8 cellular contexts compared by ENCODE assay signal in the genomic region with DNA sequence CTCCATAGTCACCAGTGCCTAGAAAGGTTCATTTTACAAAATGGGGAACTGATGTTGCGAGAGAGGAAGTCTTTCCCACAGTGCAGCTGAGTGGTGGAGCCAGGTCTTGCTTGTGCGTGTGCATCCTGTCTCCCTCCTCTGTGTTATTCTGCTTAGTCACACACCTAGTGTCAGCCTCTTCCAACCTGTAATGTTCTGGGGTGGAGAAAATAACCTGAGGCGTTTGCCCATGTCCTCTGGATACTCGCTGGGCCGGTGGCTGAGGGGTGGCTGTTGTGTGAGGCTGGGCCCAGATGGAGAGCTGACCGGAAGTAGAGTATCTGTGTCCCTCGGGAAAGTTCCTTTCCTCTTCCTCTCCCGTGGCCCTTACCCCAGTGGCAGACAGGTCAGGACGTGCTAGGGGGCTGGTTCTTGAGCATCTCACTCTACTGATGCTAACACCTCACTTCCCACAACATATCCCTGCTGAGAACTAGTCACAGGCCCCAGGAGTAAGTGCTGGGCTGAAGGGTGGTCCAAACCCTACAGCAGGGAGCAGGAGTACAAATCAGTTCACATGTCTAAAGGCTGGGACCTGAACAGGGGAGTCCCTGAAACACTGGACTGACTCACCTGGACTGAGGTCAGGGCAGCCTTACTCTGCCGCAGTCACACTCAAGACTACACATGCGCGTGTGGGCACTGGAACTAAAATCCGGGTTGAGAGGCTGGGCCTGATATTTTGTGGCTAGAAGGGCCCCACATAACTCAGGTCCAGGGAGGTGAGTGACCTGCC. TPM values are rescaled to one million over a fixed set of nuclear protein-coding genes. Genes with fewer than 3 reads are reported as not detected.
DNase-seq lines count a peak whose midpoint lies in the region; ATAC-seq, FAIRE-seq and TF ChIP-seq lines count a peak whose summit lies in the region.

No MANE protein-coding gene starts in this region.

- H3K36me3 Mint-ChIP-seq in naive thymus-derived CD4-positive, alpha-beta T cell = peaks cover 12 to 33% (median 17%) of the 10 kb centered on the region in 5 donors
- H3K36me3 Mint-ChIP-seq in Calu3 (ENCODE audit: insufficient read depth, unreplicated experiment) = peaks cover 33% of the 10 kb centered on the region

- intact Hi-C loops in GM12878 (cut with micrococcal nuclease; ENCODE audit: unreplicated experiment) = no loop called here
- intact Hi-C loops in naive thymus-derived CD4-positive, alpha-beta T cell (cut with micrococcal nuclease) = loop anchor here (1.0 kb wide), 1 partner anchor 22 kb away; the partner anchor contains the start of gene COPS7A (in 2 of the 2)
- intact Hi-C loops in Calu3 (cut with micrococcal nuclease; ENCODE audit: unreplicated experiment) = no loop called here

- H2AFZ ChIP-seq in DND-41 (ENCODE audit: low read depth, low read length) (no peak overlapping the region), GM12878 (ENCODE audit: control insufficient read depth, low read depth, low read length) (peak overlapping the region; percentile 67)

- H3K9me3 Mint-ChIP-seq in naive thymus-derived CD4-positive, alpha-beta T cell = no peaks in the 10 kb centered on the region
- no peaks in the 10 kb centered on the region for H3K9me3 Mint-ChIP-seq in Calu3 (ENCODE audit: low read depth, unreplicated experiment)

- TF ChIP-seq CTCF in DND-41 (IDR thresholded peaks at IDR 0.05; ENCODE audit: borderline replicate concordance, extremely low read depth, low read length, poor library complexity, severe bottlenecking) (no peak), GM12878 (IDR thresholded peaks at IDR 0.05 in 2 of 3, conservative IDR thresholded peaks at IDR 0.05 in 1 of 3; ENCODE audit: control insufficient read depth in 2 of 3, extremely low read depth in 1 of 3, insufficient read depth in 1 of 3, low read depth in 3 of 3, low read length in 3 of 3) (no peak), Calu3 (IDR thresholded peaks at IDR 0.05; ENCODE audit: unreplicated experiment) (no peak)

- DNase-seq in DND-41 (no peak), MV-4-11 (lab: John Stamatoyannopoulos, UW) (peak; percentile 89), GM12878 (ENCODE audit: low read depth, low spot score) (no peak), NCI-H1436 treated with DMSO at 0.1 percent for 48 hours (lab: John Stamatoyannopoulos, UW) (no peak), Calu3 (no peak)
- peak in 7 of 9 donors; percentile 29 to 59 (median 49) for DNase-seq in naive thymus-derived CD4-positive, alpha-beta T cell
- DNase-seq in activated CD8-positive, alpha-beta memory T cell treated with anti-CD3 and anti-CD28 coated beads, Interleukin-2, amount 50 U/mL, for 4 hours = no peak

- peaks cover 13 to 31% (median 21%) of the 10 kb centered on the region in 7 donors for H3K4me1 Mint-ChIP-seq in naive thymus-derived CD4-positive, alpha-beta T cell
- no peaks in the 10 kb centered on the region for H3K4me1 Mint-ChIP-seq in Calu3 (ENCODE audit: low read depth, unreplicated experiment)

- H3K79me2 ChIP-seq in DND-41 (ENCODE audit: insufficient read depth, low read length) (peaks cover 6% of the 10 kb centered on the region; the same call in 1 of the 2 replicates), GM12878 (ENCODE audit: control insufficient read depth, insufficient read depth, low read length) (no peaks in the 10 kb centered on the region; the same call in 1 of the 2 replicates)

- no peaks in the 10 kb centered on the region for H3K27me3 Mint-ChIP-seq in naive thymus-derived CD4-positive, alpha-beta T cell
- H3K27me3 Mint-ChIP-seq in Calu3 (ENCODE audit: unreplicated experiment) = no peaks in the 10 kb centered on the region

- peak; percentile 59 for ATAC-seq in DND-41 (ENCODE audit: insufficient read depth, low read depth)
- peak; percentile 82 for ATAC-seq in GM12878
- ATAC-seq in naive thymus-derived CD4-positive, alpha-beta T cell = peak; percentile 94
- no peak for ATAC-seq in GM18519 (IDR thresholded peaks at IDR 0.05; ENCODE audit: low FRiP score, unreplicated experiment)

- peak; percentile 13 for FAIRE-seq in GM12878 (lab: Jason Lieb, UNC)

- H3K4me2 ChIP-seq in DND-41 (ENCODE audit: insufficient read depth, low read length) (no peak overlapping the region), GM12878 (ENCODE audit: control insufficient read depth, insufficient read depth) (peak overlapping the region; percentile 44)

- POLR2A ChIA-PET in GM12878 (lab: Charles Lee) = interaction anchor here (0.6 kb wide), 3 partner anchors 21 to 169 kb away, joined by 3 to 6 read pairs (median 4); partner anchors contain the start of gene ENO2
- POLR2A ChIA-PET in naive thymus-derived CD4-positive, alpha-beta T cell (lab: Charles Lee) = interaction anchor here (1.2 to 2.5 kb wide), 3 partner anchors 14 to 43 kb away, joined by 3 to 10 read pairs (median 6); partner anchors contain the start of genes CD4 and COPS7A

- peak overlapping the region; percentile 76 to 96 (median 89) for H3K27ac Mint-ChIP-seq in naive thymus-derived CD4-positive, alpha-beta T cell
- no peak overlapping the region for H3K27ac Mint-ChIP-seq in Calu3 (ENCODE audit: unreplicated experiment)

- WGBS in GM12878 (ENCODE audit: insufficient coverage, insufficient replicate concordance, low lambda C conversion rate, missing lambda C conversion rate) = 47% methylated on average over 13 of the region's 13 CpGs

- no peak for TF ChIP-seq RAD21 in GM12878 (IDR thresholded peaks at IDR 0.05; ENCODE audit: insufficient read depth, low read depth, low read length)

- BruUV-seq in GM12878 (replicated peaks; lab: Mats Ljungman, UMichigan) = no TSS peak
- BruUV-seq in Calu3 (replicated peaks; lab: Mats Ljungman, UMichigan) = no TSS peak

- in situ Hi-C loops in GM12878 (cut with MboI) = no loop called here

- H3K9me3 ChIP-seq in DND-41 (ENCODE audit: insufficient read depth, low read length, severe bottlenecking) (no peaks in the 10 kb centered on the region), GM12878 (replicated peaks; ENCODE audit: control insufficient read depth, insufficient read depth, low read length) (peaks cover 5% of the 10 kb centered on the region)
- H3K9me3 ChIP-seq in naive thymus-derived CD4-positive, alpha-beta T cell (ENCODE audit: control insufficient read depth in 2 of 3, low read length in 3 of 3) = no peaks in the 10 kb centered on the region

- H3K27me3 ChIP-seq in DND-41 (ENCODE audit: insufficient read depth, low read length, poor library complexity) = no peaks in the 10 kb centered on the region
- H3K27me3 ChIP-seq in GM12878 (replicated peaks in 1 of 2; ENCODE audit: control insufficient read depth in 2 of 2, insufficient read depth in 2 of 2, low read length in 1 of 2) = no peaks in the 10 kb centered on the region
- H3K27me3 ChIP-seq in naive thymus-derived CD4-positive, alpha-beta T cell (ENCODE audit: control insufficient read depth in 2 of 2, insufficient read depth in 2 of 2, low read length in 2 of 2) = no peaks in the 10 kb centered on the region

- SMC1A ChIA-PET in GM12878 (lab: Charles Lee; ENCODE audit: uncharacterized antibody, unreplicated experiment) = interaction anchor here (1.3 kb wide), 1 partner anchor 9 kb away, joined by 3 read pairs; no protein-coding TSS in a partner anchor

- CTCF ChIA-PET in GM12878 (lab: Yijun Ruan, JAX) (interaction anchor here (0.7 to 0.8 kb wide), 4 partner anchors 8 to 79 kb away, joined by 3 to 4 read pairs (median 3); partner anchors contain the start of gene MLF2), Calu3 (lab: Charles Lee) (no interaction called here)
- CTCF ChIA-PET in naive thymus-derived CD4-positive, alpha-beta T cell (lab: Charles Lee) = interaction anchor here (0.6 to 2.1 kb wide), 2 partner anchors 7 to 13 kb away, joined by 4 to 6 read pairs; partner anchors contain the start of gene MLF2

- H3K9ac ChIP-seq in DND-41 (ENCODE audit: low read depth, low read length) = 0 out of 2 replicates have a peak overlapping the region, but pooled peaks have one; percentile 15
- peak overlapping the region; percentile 58 for H3K9ac ChIP-seq in GM12878 (ENCODE audit: control insufficient read depth, insufficient read depth, low read length)

- H3K4me1 ChIP-seq in DND-41 (ENCODE audit: insufficient read depth, low read length) (0 out of 2 replicates have a peak, but pooled peaks cover 2% of the 10 kb centered on the region), GM12878 (ENCODE audit: control insufficient read depth, insufficient read depth, low read length) (peaks cover 13% of the 10 kb centered on the region)
- H3K4me1 ChIP-seq in naive thymus-derived CD4-positive, alpha-beta T cell (ENCODE audit: control insufficient read depth in 2 of 2, insufficient read depth in 2 of 2, low read length in 2 of 2) = peaks cover 0 to 13% of the 10 kb centered on the region in 2 donors

- H3K27ac ChIP-seq in DND-41 (ENCODE audit: low read length) (no peak overlapping the region), GM12878 (ENCODE audit: control insufficient read depth, insufficient read depth) (peak overlapping the region; percentile 76)
- H3K27ac ChIP-seq in naive thymus-derived CD4-positive, alpha-beta T cell (ENCODE audit: low read depth, low read length) = peak overlapping the region; percentile 56

- TF ChIP-seq EP300 in GM12878 (IDR thresholded peaks at IDR 0.05; ENCODE audit: borderline replicate concordance in 1 of 2, control insufficient read depth in 1 of 2, low read depth in 2 of 2, low read length in 2 of 2) = no peak

- H3K36me3 ChIP-seq in DND-41 (ENCODE audit: insufficient read depth, low read length) = peaks cover 51% of the 10 kb centered on the region
- H3K36me3 ChIP-seq in GM12878 (ENCODE audit: control insufficient read depth in 2 of 2, insufficient read depth in 2 of 2, low read length in 1 of 2) = peaks cover 6 to 10% of the 10 kb centered on the region in 2 experiments; a peak in 3 of 4 replicates
- peaks cover 4 to 47% (median 10%) of the 10 kb centered on the region in 3 experiments for H3K36me3 ChIP-seq in naive thymus-derived CD4-positive, alpha-beta T cell (ENCODE audit: control insufficient read depth in 2 of 3, insufficient read depth in 3 of 3, low read length in 3 of 3)

- H4K20me1 ChIP-seq in DND-41 (ENCODE audit: insufficient read depth, low read length) = peaks cover 6% of the 10 kb centered on the region; the same call in 1 of the 2 replicates
- H4K20me1 ChIP-seq in GM12878 (ENCODE audit: control insufficient read depth, insufficient read depth) = no peaks in the 10 kb centered on the region

- no peak for TF ChIP-seq POLR2A in GM12878 (IDR thresholded peaks at IDR 0.05; ENCODE audit: low read depth, low read length)

- H3K4me3 Mint-ChIP-seq in naive thymus-derived CD4-positive, alpha-beta T cell = peak overlapping the region in 7 of 10 donors; percentile 11 to 61 (median 39)
- no peak overlapping the region for H3K4me3 Mint-ChIP-seq in Calu3 (ENCODE audit: low read depth, unreplicated experiment)

- no peak overlapping the region for H3K4me3 ChIP-seq in DND-41 (ENCODE audit: low read depth in 1 of 2, low read length in 2 of 2)
- no peak overlapping the region for H3K4me3 ChIP-seq in GM12878
- no peak overlapping the region for H3K4me3 ChIP-seq in naive thymus-derived CD4-positive, alpha-beta T cell (ENCODE audit: low read length)

- RAD21 ChIA-PET in GM12878 (lab: Charles Lee; ENCODE audit: unreplicated experiment) = interaction anchor here (0.8 to 1.7 kb wide), 3 partner anchors 8 to 22 kb away, joined by 3 to 5 read pairs (median 5); partner anchors contain the start of genes COPS7A and MLF2

RNA-seq across cellular contexts. Expression of gene MLF2, which starts 7.0 kb away (rescaled TPM):
- total RNA-seq in GM12878 (2013; cell fraction: nucleolus; rRNA removed) = 48.0 and 57.5 TPM in 2 replicates
- total RNA-seq in GM12878 (2014; rRNA removed) (131 and 139 TPM in 2 replicates), GM12878 (2014; rRNA removed; fragmentation: Illumina TruSeq; extraction: Trizol) (59.2 and 63.4 TPM in 2 replicates), GM12878 (2021) (125 and 129 TPM in 2 replicates), Calu3 (2022) (176 and 183 TPM in 2 replicates)
- 86.0 TPM for polyA plus RNA-seq in GM12878 (2011; ENCODE audit: low read depth)
- polyA plus RNA-seq in GM12878 (2011; rRNA removed) (122 and 172 TPM in 2 replicates), GM12878 (2014; fragmentation: Illumina TruSeq; extraction: Trizol) (91.6 and 111 TPM in 2 replicates), GM12878 (2014; fragmentation: Nextera tagmentation; extraction: Ambion mirVana) (10 to 100 TPM; 13.5 to 21.5 TPM), GM12878 (2014; rRNA removed) (170 and 181 TPM in 2 replicates), GM12878 (2016; fragmentation: Nextera tagmentation; extraction: Ambion mirVana) (100 to 1,000 TPM; 222 TPM)
- polyA plus RNA-seq in GM12878 (2011; cell fraction: cytosol; rRNA removed) = 211 and 234 TPM in 2 replicates
- 158 and 178 TPM in 2 replicates for polyA plus RNA-seq in GM12878 (2011; cell fraction: nucleus; rRNA removed)
- polyA plus RNA-seq in GM12878 (2012) = 111 and 119 TPM in 2 replicates
- polyA minus RNA-seq in GM12878 (2011; rRNA and poly(A)+ RNA removed) = 138 and 158 TPM in 2 replicates
- 37.3 and 37.4 TPM in 2 replicates for polyA minus RNA-seq in GM12878 (2011; cell fraction: cytosol; rRNA and poly(A)+ RNA removed)
- polyA minus RNA-seq in GM12878 (2011; cell fraction: nucleus; rRNA and poly(A)+ RNA removed) = 71.1 and 81.7 TPM in 2 replicates
- 100 to 1,000 TPM in 3 of 5 experiments, 10 to 100 TPM in 2; 84.6 to 141 (median 117) TPM for total RNA-seq in naive thymus-derived CD4-positive, alpha-beta T cell
- polyA plus RNA-seq in naive thymus-derived CD4-positive, alpha-beta T cell = 100 to 1,000 TPM; 122 to 134 TPM

RNA-seq across cellular contexts. Expression of gene PTMS, which starts 20.2 kb away (rescaled TPM):
- total RNA-seq in GM12878 (2013; cell fraction: nucleolus; rRNA removed) = 3.9 and 4.2 TPM in 2 replicates
- total RNA-seq in GM12878 (2014; rRNA removed) (20.7 and 23.1 TPM in 2 replicates), GM12878 (2014; rRNA removed; fragmentation: Illumina TruSeq; extraction: Trizol) (31.8 and 34.0 TPM in 2 replicates), GM12878 (2021) (127 and 131 TPM in 2 replicates), Calu3 (2022) (53.5 and 62.9 TPM in 2 replicates)
- 60.3 TPM for polyA plus RNA-seq in GM12878 (2011; ENCODE audit: low read depth)
- polyA plus RNA-seq in GM12878 (2011; rRNA removed) (29.0 and 51.2 TPM in 2 replicates), GM12878 (2014; fragmentation: Illumina TruSeq; extraction: Trizol) (41.3 and 90.6 TPM in 2 replicates), GM12878 (2014; fragmentation: Nextera tagmentation; extraction: Ambion mirVana) (1 to 10 TPM; 2.1 to 4.5 TPM), GM12878 (2014; rRNA removed) (46.5 and 47.5 TPM in 2 replicates), GM12878 (2016; fragmentation: Nextera tagmentation; extraction: Ambion mirVana) (10 to 100 TPM in 1 of 2 experiments, 1 to 10 TPM in 1; 4.9 to 27.8 TPM)
- polyA plus RNA-seq in GM12878 (2011; cell fraction: cytosol; rRNA removed) = 59.9 and 62.2 TPM in 2 replicates
- 38.8 and 59.5 TPM in 2 replicates for polyA plus RNA-seq in GM12878 (2011; cell fraction: nucleus; rRNA removed)
- polyA plus RNA-seq in GM12878 (2012) = 51.5 and 71.6 TPM in 2 replicates
- 9.1 and 13.0 TPM in 2 replicates for polyA minus RNA-seq in GM12878 (2011; rRNA and poly(A)+ RNA removed)
- polyA minus RNA-seq in GM12878 (2011; cell fraction: cytosol; rRNA and poly(A)+ RNA removed) = 17.9 and 25.4 TPM in 2 replicates
- 5.7 and 7.4 TPM in 2 replicates for polyA minus RNA-seq in GM12878 (2011; cell fraction: nucleus; rRNA and poly(A)+ RNA removed)
- total RNA-seq in naive thymus-derived CD4-positive, alpha-beta T cell = 100 to 1,000 TPM in 1 of 5 experiments, 10 to 100 TPM in 1, 1 to 10 TPM in 3; 1.4 to 125 (median 3.5) TPM
- polyA plus RNA-seq in naive thymus-derived CD4-positive, alpha-beta T cell = not detected

RNA-seq across cellular contexts. Expression of gene COPS7A, which starts 22.1 kb away (rescaled TPM):
- total RNA-seq in GM12878 (2013; cell fraction: nucleolus; rRNA removed) = 19.2 and 28.2 TPM in 2 replicates
- total RNA-seq in GM12878 (2014; rRNA removed) (53.6 and 56.3 TPM in 2 replicates), GM12878 (2014; rRNA removed; fragmentation: Illumina TruSeq; extraction: Trizol) (26.8 and 28.8 TPM in 2 replicates), GM12878 (2021) (42.1 and 48.4 TPM in 2 replicates), Calu3 (2022) (47.3 and 55.3 TPM in 2 replicates)
- polyA plus RNA-seq in GM12878 (2011; ENCODE audit: low read depth) = 21.7 TPM
- polyA plus RNA-seq in GM12878 (2011; rRNA removed) (43.5 and 70.9 TPM in 2 replicates), GM12878 (2014; fragmentation: Illumina TruSeq; extraction: Trizol) (43.5 and 45.0 TPM in 2 replicates), GM12878 (2014; fragmentation: Nextera tagmentation; extraction: Ambion mirVana) (10 to 100 TPM; 25.7 to 26.1 TPM), GM12878 (2014; rRNA removed) (55.3 and 61.7 TPM in 2 replicates), GM12878 (2016; fragmentation: Nextera tagmentation; extraction: Ambion mirVana) (10 to 100 TPM; 67.9 to 74.0 TPM)
- polyA plus RNA-seq in GM12878 (2011; cell fraction: cytosol; rRNA removed) = 76.3 and 82.0 TPM in 2 replicates
- 101 and 137 TPM in 2 replicates for polyA plus RNA-seq in GM12878 (2011; cell fraction: nucleus; rRNA removed)
- polyA plus RNA-seq in GM12878 (2012) = 31.2 and 38.5 TPM in 2 replicates
- 30.3 and 47.1 TPM in 2 replicates for polyA minus RNA-seq in GM12878 (2011; rRNA and poly(A)+ RNA removed)
- polyA minus RNA-seq in GM12878 (2011; cell fraction: cytosol; rRNA and poly(A)+ RNA removed) = 9.5 and 9.9 TPM in 2 replicates
- polyA minus RNA-seq in GM12878 (2011; cell fraction: nucleus; rRNA and poly(A)+ RNA removed) = 9.6 and 16.2 TPM in 2 replicates
- total RNA-seq in naive thymus-derived CD4-positive, alpha-beta T cell = 10 to 100 TPM; 21.9 to 38.7 (median 30.1) TPM
- 10 to 100 TPM; 43.0 to 48.0 TPM for polyA plus RNA-seq in naive thymus-derived CD4-positive, alpha-beta T cell

RNA-seq across cellular contexts. Expression of gene LAG3, which starts 26.4 kb away (rescaled TPM):
- total RNA-seq in GM12878 (2013; cell fraction: nucleolus; rRNA removed) = 2.0 and 2.8 TPM in 2 replicates
- total RNA-seq in GM12878 (2014; rRNA removed) = 0.79 and 1.3 TPM in 2 replicates
- 0.60 and 1.0 TPM in 2 replicates for total RNA-seq in GM12878 (2014; rRNA removed; fragmentation: Illumina TruSeq; extraction: Trizol)
- total RNA-seq in GM12878 (2021) = 4.2 and 5.2 TPM in 2 replicates
- polyA plus RNA-seq in GM12878 (2011; ENCODE audit: low read depth) = 1.3 TPM
- polyA plus RNA-seq in GM12878 (2011; rRNA removed) = 0.26 and 0.52 TPM in 2 replicates
- polyA plus RNA-seq in GM12878 (2011; cell fraction: cytosol; rRNA removed) = 0.40 TPM in 2 replicates
- 2.3 and 3.7 TPM in 2 replicates for polyA plus RNA-seq in GM12878 (2011; cell fraction: nucleus; rRNA removed)
- 4.2 and 4.3 TPM in 2 replicates for polyA plus RNA-seq in GM12878 (2012)
- polyA plus RNA-seq in GM12878 (2014; fragmentation: Illumina TruSeq; extraction: Trizol) = 0.97 and 1.1 TPM in 2 replicates
- under 1 TPM in 1 of 2 experiments, not detected in 1; 0.53 TPM for polyA plus RNA-seq in GM12878 (2014; fragmentation: Nextera tagmentation; extraction: Ambion mirVana)
- 2.3 and 2.4 TPM in 2 replicates for polyA plus RNA-seq in GM12878 (2014; rRNA removed)
- polyA plus RNA-seq in GM12878 (2016; fragmentation: Nextera tagmentation; extraction: Ambion mirVana) = 1 to 10 TPM in 1 of 2 experiments, under 1 TPM in 1; 0.77 to 1.4 TPM
- polyA minus RNA-seq in GM12878 (2011; rRNA and poly(A)+ RNA removed) = 0.15 and 0.67 TPM in 2 replicates
- polyA minus RNA-seq in GM12878 (2011; cell fraction: cytosol; rRNA and poly(A)+ RNA removed) = not detected in 2 replicates
- polyA minus RNA-seq in GM12878 (2011; cell fraction: nucleus; rRNA and poly(A)+ RNA removed) = 0.60 and 0.67 TPM in 2 replicates
- total RNA-seq in naive thymus-derived CD4-positive, alpha-beta T cell = 10 to 100 TPM in 1 of 5 experiments, 1 to 10 TPM in 2, under 1 TPM in 2; 0.64 to 46.5 (median 1.7) TPM
- polyA plus RNA-seq in naive thymus-derived CD4-positive, alpha-beta T cell = under 1 TPM; 0.26 to 0.69 TPM
- 0.34 TPM in 1 of 2 replicates, not detected in the other for total RNA-seq in Calu3 (2022)

RNA-seq across cellular contexts. Expression of gene CD4, which starts 43.4 kb away (rescaled TPM):
- not detected in 2 replicates for total RNA-seq in GM12878 (2013; cell fraction: nucleolus; rRNA removed)
- total RNA-seq in GM12878 (2014; rRNA removed) = 0.40 and 0.49 TPM in 2 replicates
- 0.60 and 0.81 TPM in 2 replicates for total RNA-seq in GM12878 (2014; rRNA removed; fragmentation: Illumina TruSeq; extraction: Trizol)
- total RNA-seq in GM12878 (2021) = 1.6 and 1.8 TPM in 2 replicates
- polyA plus RNA-seq in GM12878 (2011; ENCODE audit: low read depth) = 0.07 TPM
- 0.27 and 0.29 TPM in 2 replicates for polyA plus RNA-seq in GM12878 (2011; rRNA removed)
- 0.22 and 0.28 TPM in 2 replicates for polyA plus RNA-seq in GM12878 (2011; cell fraction: cytosol; rRNA removed)
- 0.39 and 0.50 TPM in 2 replicates for polyA plus RNA-seq in GM12878 (2011; cell fraction: nucleus; rRNA removed)
- polyA plus RNA-seq in GM12878 (2012) = 0.05 and 0.36 TPM in 2 replicates
- 1.5 and 2.4 TPM in 2 replicates for polyA plus RNA-seq in GM12878 (2014; fragmentation: Illumina TruSeq; extraction: Trizol)
- under 1 TPM; 0.49 to 0.85 TPM for polyA plus RNA-seq in GM12878 (2014; fragmentation: Nextera tagmentation; extraction: Ambion mirVana)
- polyA plus RNA-seq in GM12878 (2014; rRNA removed) = 0.85 and 1.3 TPM in 2 replicates
- polyA plus RNA-seq in GM12878 (2016; fragmentation: Nextera tagmentation; extraction: Ambion mirVana) = under 1 TPM; 0.24 to 0.57 TPM
- 0.21 and 0.29 TPM in 2 replicates for polyA minus RNA-seq in GM12878 (2011; rRNA and poly(A)+ RNA removed)
- 0.40 TPM in 1 of 2 replicates, not detected in the other for polyA minus RNA-seq in GM12878 (2011; cell fraction: cytosol; rRNA and poly(A)+ RNA removed)
- polyA minus RNA-seq in GM12878 (2011; cell fraction: nucleus; rRNA and poly(A)+ RNA removed) = not detected in 2 replicates
- 100 to 1,000 TPM; 164 to 267 (median 246) TPM for total RNA-seq in naive thymus-derived CD4-positive, alpha-beta T cell
- 100 to 1,000 TPM; 364 to 576 TPM for polyA plus RNA-seq in naive thymus-derived CD4-positive, alpha-beta T cell
- total RNA-seq in Calu3 (2022) = not detected in 2 replicates

Comparison
In these comparisons a context has a peak if more than half of its experiments do, and no peak if none do; other contexts are left out.
1. DNase-seq: peak in MV-4-11 (single experiment) and naive thymus-derived CD4-positive, alpha-beta T cell (7 of 9); none in DND-41 (single experiment), GM12878 (single experiment), NCI-H1436 treated with DMSO at 0.1 percent for 48 hours (single experiment), Calu3 (single experiment) and activated CD8-positive, alpha-beta memory T cell treated with anti-CD3 and anti-CD28 coated beads, Interleukin-2, amount 50 U/mL, for 4 hours (single experiment).
2. intact Hi-C loops: an anchor here in naive thymus-derived CD4-positive, alpha-beta T cell (1.0 kb wide); none called in GM12878 and Calu3.